Comparison of ENCODE assay signal across 8 cellular contexts in genomic region chr12:6335451-6336078, GRCh38. TPM values are rescaled to one million over a fixed set of nuclear protein-coding genes. Genes with fewer than 3 reads are reported as not detected.
DNase-seq lines count a peak whose midpoint lies in the region; ATAC-seq and TF ChIP-seq lines count a peak whose summit lies in the region.

No MANE protein-coding gene starts in this region.

- peak overlapping the region; percentile 36 for H3K4me3 ChIP-seq in H7 (ENCODE audit: insufficient read depth, low read depth, low read length)
- H3K4me3 ChIP-seq in epithelial cell of proximal tubule (ENCODE audit: low read depth, low read length) = peak overlapping the region; percentile 45

- DNase-seq in GM04504 (ENCODE audit: low read depth) (peak; percentile 77), H7 (peak; percentile 77), NCI-H226 (peak; percentile 84), epithelial cell of proximal tubule (ENCODE audit: low read depth) (no peak), naive B cell (peak; percentile 64)
- DNase-seq in activated CD8-positive, alpha-beta memory T cell treated with anti-CD3 and anti-CD28 coated beads, Interleukin-2, amount 50 U/mL, for 1 hour (ENCODE audit: extremely low read depth) = peak; percentile 86
- DNase-seq in stimulated activated naive CD4-positive, alpha-beta T cell treated with Interleukin-2 at 50 U/mL for 16 hours (lab: John Stamatoyannopoulos, UW) = peak; percentile 88

- H3K27ac Mint-ChIP-seq in naive B cell = peak overlapping the region in 3 of 6 donors; percentile 10 to 78 (median 19)

- H3K27me3 ChIP-seq in H7 (ENCODE audit: control insufficient read depth, insufficient read depth, low read length) = no peaks in the 10 kb centered on the region

- peak overlapping the region in 4 of 8 donors; percentile 54 to 80 (median 78) for H3K4me3 Mint-ChIP-seq in naive B cell

- H3K36me3 Mint-ChIP-seq in naive B cell = no peaks in the 10 kb centered on the region

- ATAC-seq in naive B cell (ENCODE audit: low read depth in 2 of 2) = peak; percentile 89 to 92
- no peak for ATAC-seq in HG03439 (IDR thresholded peaks at IDR 0.05; ENCODE audit: unreplicated experiment)

- peaks cover 21% of the 10 kb centered on the region for H3K36me3 ChIP-seq in H7 (replicated peaks; ENCODE audit: control insufficient read depth, insufficient read depth, low read length)

- peaks cover 29 to 49% (median 32%) of the 10 kb centered on the region in 3 donors for H3K27me3 Mint-ChIP-seq in naive B cell

- TF ChIP-seq CTCF in epithelial cell of proximal tubule (conservative IDR thresholded peaks at IDR 0.05; ENCODE audit: low read depth, low read length) = peak; percentile 65

- no peaks in the 10 kb centered on the region for H3K9me3 Mint-ChIP-seq in naive B cell

- peaks cover 14 to 37% (median 23%) of the 10 kb centered on the region in 3 donors for H3K4me1 Mint-ChIP-seq in naive B cell

RNA-seq across cellular contexts. Expression of gene TNFRSF1A, which starts 6.3 kb away (rescaled TPM):
- 83.5 and 84.6 TPM in 2 replicates for total RNA-seq in H7 (2014; rRNA removed; shearing (Covaris generic))
- total RNA-seq in epithelial cell of proximal tubule = 163 and 186 TPM in 2 replicates
- polyA plus RNA-seq in naive B cell (ENCODE audit: low read depth in 6 of 6) = 1 to 10 TPM in 2 of 6 donors, under 1 TPM in 2, not detected in 2; 0.34 to 1.8 (median 1.0) TPM

RNA-seq across cellular contexts. Expression of gene PLEKHG6, which starts 25.1 kb away (rescaled TPM):
- 36.5 and 43.6 TPM in 2 replicates for total RNA-seq in H7 (2014; rRNA removed; shearing (Covaris generic))
- total RNA-seq in epithelial cell of proximal tubule = 3.5 and 9.6 TPM in 2 replicates
- not detected for polyA plus RNA-seq in naive B cell (ENCODE audit: low read depth in 6 of 6)

RNA-seq across cellular contexts. Expression of gene SCNN1A, which starts 39.8 kb away (rescaled TPM):
- 28.5 and 41.7 TPM in 2 replicates for total RNA-seq in H7 (2014; rRNA removed; shearing (Covaris generic))
- total RNA-seq in epithelial cell of proximal tubule = 15.6 and 52.2 TPM in 2 replicates
- polyA plus RNA-seq in naive B cell (ENCODE audit: low read depth in 6 of 6) = not detected

RNA-seq across cellular contexts. Expression of gene LTBR, which starts 48.4 kb away (rescaled TPM):
- 2.5 and 3.6 TPM in 2 replicates for total RNA-seq in H7 (2014; rRNA removed; shearing (Covaris generic))
- 108 and 152 TPM in 2 replicates for total RNA-seq in epithelial cell of proximal tubule
- under 1 TPM in 3 of 6 donors, not detected in 3; 0.20 to 0.90 (median 0.22) TPM for polyA plus RNA-seq in naive B cell (ENCODE audit: low read depth in 6 of 6)
